In the genomic region with DNA sequence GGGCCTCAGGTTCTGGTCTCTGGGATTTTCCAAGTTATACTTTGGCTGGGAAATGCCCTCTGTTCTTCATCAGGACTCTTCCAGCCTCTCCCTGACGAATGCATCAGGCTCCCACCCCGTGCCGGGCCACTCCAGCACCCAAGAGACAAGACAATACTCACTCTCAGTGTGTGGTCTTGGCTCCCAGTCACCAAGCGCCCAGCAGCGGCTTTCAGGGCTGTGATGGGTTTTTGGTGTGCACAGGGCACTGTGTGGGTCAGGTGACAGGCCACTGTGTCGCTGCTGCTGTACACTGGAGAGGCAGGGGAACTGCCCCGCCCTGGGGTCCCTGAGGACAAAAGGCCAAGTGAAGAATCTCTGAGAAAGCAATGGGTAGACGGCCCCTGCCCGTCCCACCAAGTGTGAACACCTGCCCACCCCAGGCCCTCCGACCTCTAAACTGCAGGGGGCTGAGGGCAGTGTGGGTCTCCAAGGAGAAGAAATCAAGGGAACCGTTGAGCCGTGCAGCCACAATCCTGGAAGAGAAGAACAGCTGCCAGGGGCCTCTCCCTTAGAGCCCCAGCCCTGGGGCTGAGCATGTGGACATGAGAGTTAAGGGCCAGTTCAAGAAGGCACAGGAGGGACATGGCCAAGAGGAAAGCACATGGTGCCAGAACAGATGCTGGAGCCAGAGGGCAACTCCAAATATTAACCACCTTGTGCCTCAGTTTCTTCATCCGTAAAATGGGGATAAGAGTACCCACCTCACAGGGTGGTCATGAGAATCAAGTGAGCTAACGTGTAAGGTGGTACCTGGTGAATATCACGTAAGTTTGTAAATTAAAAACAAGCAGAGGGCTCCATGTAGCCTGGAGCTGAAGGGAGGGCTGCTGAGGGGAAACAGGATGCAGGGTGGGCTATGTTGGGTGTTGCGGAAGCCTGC, we compare ENCODE assay signal across 15 cellular contexts. TPM values are rescaled to one million over a fixed set of nuclear protein-coding genes. Genes with fewer than 3 reads are reported as not detected.
DNase-seq lines count a peak whose midpoint lies in the region; ATAC-seq, FAIRE-seq and TF ChIP-seq lines count a peak whose summit lies in the region.
"Had no signal": no experiment of that assay in that cellular context is flagged by ENCODE, and none has a peak within 500 bp of the region (broad histone marks: within the 10 kb centered on the region; RNA-seq: fewer than 3 reads in every experiment).

No MANE protein-coding gene starts in this region.

- no peak for DNase-seq in activated T-cell treated with anti-CD3 and anti-CD28 coated beads, Interleukin-2, amount 50 U/mL, for 72 hours
- no peak for DNase-seq in activated T-cell treated with anti-CD3 and anti-CD28 coated beads, Interleukin-2, amount 50 U/mL, for 48 hours
- DNase-seq in T-helper 17 cell (no peak), HepG2 (ENCODE audit: low spot score) (no peak), occipital lobe (lab: John Stamatoyannopoulos, UW) (no peak)
- DNase-seq in stimulated activated effector memory CD8-positive, alpha-beta T cell treated with anti-CD3 and anti-CD28 coated beads, Interleukin-12 subunit alpha, Interleukin-12 subunit beta, amount 100 ng/mL, for 72 hours (ENCODE audit: low spot score in 2 of 2), result no peak
- DNase-seq: activated CD4-positive, alpha-beta T cell treated with anti-CD3 and anti-CD28 coated beads for 1 hour; activated T-cell treated with anti-CD3 and anti-CD28 coated beads for 4 hours; colonic mucosa; erythroblast; kidney; MV-4-11 had no signal

- BruUV-seq in HepG2 (replicated peaks; lab: Mats Ljungman, UMichigan), result no TSS peak

- peaks cover 2 to 11% of the 10 kb centered on the region in 2 donors for H3K36me3 Mint-ChIP-seq in activated T-cell treated with anti-CD3 and anti-CD28 coated beads, Interleukin-2, amount 50 U/mL, for 72 hours (ENCODE audit: insufficient read depth in 2 of 2)
- peaks cover 6% of the 10 kb centered on the region for H3K36me3 Mint-ChIP-seq in T-helper 17 cell (ENCODE audit: low read depth)
- H3K36me3 Mint-ChIP-seq in stimulated activated effector memory CD8-positive, alpha-beta T cell treated with anti-CD3 and anti-CD28 coated beads, Interleukin-12 subunit alpha, Interleukin-12 subunit beta, amount 100 ng/mL, for 72 hours, result peaks cover 78% of the 10 kb centered on the region

- FAIRE-seq in HepG2 (lab: Jason Lieb, UNC), result no peak
- FAIRE-seq: kidney had no signal

- H3K36me3 ChIP-seq in HepG2 (replicated peaks in 1 of 2; ENCODE audit: control insufficient read depth in 1 of 2, insufficient read depth in 2 of 2, low read length in 2 of 2), result peaks cover 39 to 63% of the 10 kb centered on the region in 2 experiments

- no peak for TF ChIP-seq RAD21 in HepG2 (CRISPR knock-in tag; IDR thresholded peaks at IDR 0.05)

- H3K4me3 ChIP-seq in HepG2 (replicated peaks in 1 of 3; ENCODE audit: insufficient read depth in 1 of 3, low read depth in 2 of 3, low read length in 3 of 3), result no peak overlapping the region
- H3K4me3 ChIP-seq: colonic mucosa, tibial nerve had no signal

- H3K4me1 Mint-ChIP-seq in activated T-cell treated with anti-CD3 and anti-CD28 coated beads, Interleukin-2, amount 50 U/mL, for 72 hours (ENCODE audit: low read depth), result no peaks in the 10 kb centered on the region
- peaks cover 10% of the 10 kb centered on the region for H3K4me1 Mint-ChIP-seq in T-helper 17 cell
- peaks cover 20% of the 10 kb centered on the region for H3K4me1 Mint-ChIP-seq in stimulated activated effector memory CD8-positive, alpha-beta T cell treated with anti-CD3 and anti-CD28 coated beads, Interleukin-12 subunit alpha, Interleukin-12 subunit beta, amount 100 ng/mL, for 72 hours

- no peak overlapping the region for H2AFZ ChIP-seq in HepG2 (ENCODE audit: low read length)

- no peaks in the 10 kb centered on the region for H3K27me3 Mint-ChIP-seq in activated T-cell treated with anti-CD3 and anti-CD28 coated beads, Interleukin-2, amount 50 U/mL, for 72 hours (ENCODE audit: low read depth)
- H3K27me3 Mint-ChIP-seq in T-helper 17 cell, result no peaks in the 10 kb centered on the region

- intact Hi-C loops in HepG2 (cut with micrococcal nuclease; ENCODE audit: unreplicated experiment), result no loop called here

- CTCF ChIA-PET in HepG2 (lab: Yijun Ruan, JAX; ENCODE audit: low intra/inter-chr PET ratio, low total read pairs), result no interaction called here

- H3K79me2 ChIP-seq in HepG2 (ENCODE audit: insufficient read depth, low read length), result no peaks in the 10 kb centered on the region

- TF ChIP-seq EP300 in HepG2 (IDR thresholded peaks at IDR 0.05; ENCODE audit: low read depth in 2 of 2, low read length in 2 of 2), result no peak
- no peak for TF ChIP-seq EP300 in HepG2 (CRISPR knock-in tag; IDR thresholded peaks at IDR 0.05; ENCODE audit: borderline replicate concordance)

- H3K4me1 ChIP-seq in HepG2 (ENCODE audit: insufficient read depth, low read length), result peaks cover 18% of the 10 kb centered on the region
- H3K4me1 ChIP-seq: colonic mucosa had no signal

- POLR2A ChIA-PET in HepG2 (lab: Yijun Ruan, JAX), result no interaction called here

- in situ Hi-C loops in HepG2 (cut with HindIII; ENCODE audit: extremely low pct_ligation_motif_present, low pct_unique_long_range_greater_than_20kb), result no loop called here

- no peak overlapping the region for H3K4me3 Mint-ChIP-seq in activated T-cell treated with anti-CD3 and anti-CD28 coated beads, Interleukin-2, amount 50 U/mL, for 72 hours
- H3K4me3 Mint-ChIP-seq in T-helper 17 cell, result no peak overlapping the region
- no peak overlapping the region for H3K4me3 Mint-ChIP-seq in stimulated activated effector memory CD8-positive, alpha-beta T cell treated with anti-CD3 and anti-CD28 coated beads, Interleukin-12 subunit alpha, Interleukin-12 subunit beta, amount 100 ng/mL, for 72 hours

- TF ChIP-seq CTCF in HepG2 (CRISPR knock-in tag; IDR thresholded peaks at IDR 0.05), result no peak

- no peak overlapping the region for H3K9ac ChIP-seq in HepG2 (ENCODE audit: insufficient read depth, low read depth, low read length)

- no peak for TF ChIP-seq POLR2A in HepG2 (IDR thresholded peaks at IDR 0.05; ENCODE audit: insufficient read depth in 1 of 2, low read depth in 2 of 2, low read length in 2 of 2)

- peak overlapping the region; percentile 32 for H3K27ac Mint-ChIP-seq in activated T-cell treated with anti-CD3 and anti-CD28 coated beads, Interleukin-2, amount 50 U/mL, for 72 hours
- H3K27ac Mint-ChIP-seq in T-helper 17 cell, result peak overlapping the region; percentile 86
- peak overlapping the region; percentile 83 for H3K27ac Mint-ChIP-seq in stimulated activated effector memory CD8-positive, alpha-beta T cell treated with anti-CD3 and anti-CD28 coated beads, Interleukin-12 subunit alpha, Interleukin-12 subunit beta, amount 100 ng/mL, for 72 hours

- H4K20me1 ChIP-seq in HepG2 (ENCODE audit: insufficient read depth, low read length), result peaks cover 12% of the 10 kb centered on the region

- H3K27ac ChIP-seq in HepG2 (ENCODE audit: extremely low read length, insufficient read depth, low read length), result peak overlapping the region; percentile 14
- H3K27ac ChIP-seq: colonic mucosa had no signal

- no peak overlapping the region for H3K4me2 ChIP-seq in HepG2 (ENCODE audit: low read depth, low read length)

- no peaks in the 10 kb centered on the region for H3K9me3 ChIP-seq in T-helper 17 cell (ENCODE audit: control insufficient read depth, low read length, poor library complexity, severe bottlenecking)
- H3K9me3 ChIP-seq in HepG2 (ENCODE audit: low read length), result no peaks in the 10 kb centered on the region
- H3K9me3 ChIP-seq: colonic mucosa, tibial nerve had no signal

- 95% methylated on average over 11 of the region's 16 CpGs for WGBS in HepG2 (ENCODE audit: low lambda C conversion rate)

- no peaks in the 10 kb centered on the region for H3K27me3 ChIP-seq in HepG2 (ENCODE audit: control insufficient read depth in 1 of 2, insufficient read depth in 2 of 2, low read length in 2 of 2)
- H3K27me3 ChIP-seq: colonic mucosa, tibial nerve had no signal

- ATAC-seq in activated T-cell treated with anti-CD3 and anti-CD28 coated beads, Interleukin-2, amount 50 U/mL, for 72 hours (replicated peaks in 1 of 2), result no peak
- ATAC-seq in T-helper 17 cell, result no peak
- ATAC-seq in HepG2, result peak; percentile 1; the same call in 2 of the 3 replicates
- ATAC-seq in stimulated activated effector memory CD8-positive, alpha-beta T cell treated with anti-CD3 and anti-CD28 coated beads, Interleukin-12 subunit alpha, Interleukin-12 subunit beta, amount 100 ng/mL, for 72 hours, result no peak
- no peak for ATAC-seq in GM18909 (IDR thresholded peaks at IDR 0.05; ENCODE audit: poor library complexity, unreplicated experiment)
- no peak for ATAC-seq in HG03159 (IDR thresholded peaks at IDR 0.05; ENCODE audit: unreplicated experiment)

- no peaks in the 10 kb centered on the region for H3K9me3 Mint-ChIP-seq in activated T-cell treated with anti-CD3 and anti-CD28 coated beads, Interleukin-2, amount 50 U/mL, for 72 hours
- no peaks in the 10 kb centered on the region for H3K9me3 Mint-ChIP-seq in stimulated activated effector memory CD8-positive, alpha-beta T cell treated with anti-CD3 and anti-CD28 coated beads, Interleukin-12 subunit alpha, Interleukin-12 subunit beta, amount 100 ng/mL, for 72 hours

RNA-seq across cellular contexts. Expression of a gene that starts 34.1 kb away (rescaled TPM):
- 10 to 100 TPM; 24.1 to 38.8 TPM for total RNA-seq in activated T-cell treated with anti-CD3 and anti-CD28 coated beads, Interleukin-2, amount 50 U/mL, for 72 hours
- total RNA-seq in T-helper 17 cell (10 to 100 TPM; 36.8 to 38.6 TPM), HepG2 (2016; rRNA removed; fragmentation: Illumina TruSeq; extraction: Trizol) (3.7 and 13.2 TPM in 2 replicates), occipital lobe (17.5 TPM)
- 1.3 and 3.2 TPM in 2 replicates for total RNA-seq in HepG2 (2016; cell fraction: cytosol; rRNA removed; fragmentation: Illumina TruSeq; extraction: Trizol; ENCODE audit: low read depth)
- 4.7 and 9.4 TPM in 2 replicates for total RNA-seq in HepG2 (2016; cell fraction: insoluble cytoplasmic fraction; rRNA removed; fragmentation: Illumina TruSeq; extraction: Trizol)
- 3.7 and 4.3 TPM in 2 replicates for total RNA-seq in HepG2 (2016; cell fraction: membrane; rRNA removed; fragmentation: Illumina TruSeq; extraction: Trizol)
- total RNA-seq in HepG2 (2016; cell fraction: nucleus; rRNA removed; fragmentation: Illumina TruSeq; extraction: Trizol), result 12.0 and 16.8 TPM in 2 replicates
- 2.3 and 3.2 TPM in 2 replicates for polyA plus RNA-seq in HepG2 (2011; rRNA removed)
- 0.62 and 0.71 TPM in 2 replicates for polyA plus RNA-seq in HepG2 (2011; cell fraction: cytosol; rRNA removed)
- 24.4 and 28.9 TPM in 2 replicates for polyA plus RNA-seq in HepG2 (2011; cell fraction: nucleus; rRNA removed)
- polyA plus RNA-seq in HepG2 (2012), result 13.7 and 19.4 TPM in 2 replicates
- 1.3 and 1.5 TPM in 2 replicates for polyA plus RNA-seq in HepG2 (2016; cell fraction: cytosol; fragmentation: Illumina TruSeq; extraction: Trizol; ENCODE audit: low read depth)
- polyA plus RNA-seq in HepG2 (2016; cell fraction: insoluble cytoplasmic fraction; fragmentation: Illumina TruSeq; extraction: Trizol; ENCODE audit: low read depth), result 6.7 and 10.8 TPM in 2 replicates
- 2.6 and 3.1 TPM in 2 replicates for polyA plus RNA-seq in HepG2 (2016; cell fraction: membrane; fragmentation: Illumina TruSeq; extraction: Trizol; ENCODE audit: low read depth)
- 27.3 and 29.1 TPM in 2 replicates for polyA plus RNA-seq in HepG2 (2016; cell fraction: nucleus; fragmentation: Illumina TruSeq; extraction: Trizol; ENCODE audit: insufficient read depth, low read depth)
- polyA minus RNA-seq in HepG2 (2011; rRNA and poly(A)+ RNA removed; ENCODE audit: low replicate concordance), result 14.1 and 14.5 TPM in 2 replicates
- polyA minus RNA-seq in HepG2 (2011; cell fraction: cytosol; rRNA and poly(A)+ RNA removed), result 8.0 and 8.9 TPM in 2 replicates
- polyA minus RNA-seq in HepG2 (2011; cell fraction: nucleus; rRNA and poly(A)+ RNA removed), result 18.3 and 19.1 TPM in 2 replicates

Comparison
In these comparisons a context has a peak if more than half of its experiments do, and no peak if none do; other contexts are left out.
1. H3K27ac Mint-ChIP-seq: peak in every context shown above with its lines; median percentile 86 in T-helper 17 cell; 83 in stimulated activated effector memory CD8-positive, alpha-beta T cell treated with anti-CD3 and anti-CD28 coated beads, Interleukin-12 subunit alpha, Interleukin-12 subunit beta, amount 100 ng/mL, for 72 hours; 32 in activated T-cell treated with anti-CD3 and anti-CD28 coated beads, Interleukin-2, amount 50 U/mL, for 72 hours.